8 cellular contexts compared by ENCODE assay signal in the genomic region with DNA sequence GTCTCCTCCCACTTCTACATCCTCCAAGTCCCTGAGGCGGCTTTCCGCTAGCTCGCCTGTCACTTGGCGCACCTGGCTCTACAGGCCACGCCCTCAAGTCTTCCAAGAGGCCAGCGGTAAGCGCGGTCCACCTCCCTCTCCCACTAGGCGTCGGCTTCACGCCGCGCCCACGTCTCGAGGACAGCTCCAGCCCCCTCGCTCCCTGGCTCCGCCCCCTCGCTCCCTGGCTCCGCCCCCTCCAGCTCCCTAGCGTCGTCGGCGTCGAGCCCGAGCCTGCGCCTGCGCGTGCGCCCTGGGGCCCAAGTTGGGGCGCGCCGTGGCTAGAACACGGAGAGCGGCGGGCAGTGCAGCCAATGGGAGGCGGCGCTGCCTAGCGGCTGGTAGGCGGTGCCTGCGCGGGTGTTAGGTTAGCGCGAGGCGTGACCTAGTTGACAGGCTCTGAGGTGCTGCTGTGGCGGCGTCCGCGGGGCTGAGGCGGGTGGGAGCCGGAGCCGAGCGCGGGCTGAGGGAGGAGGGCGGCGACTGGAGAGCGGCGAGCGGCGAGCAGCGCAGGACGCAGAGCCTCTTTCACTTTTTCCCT. TPM values are rescaled to one million over a fixed set of nuclear protein-coding genes. Genes with fewer than 3 reads are reported as not detected.
DNase-seq lines count a peak whose midpoint lies in the region; TF ChIP-seq lines count a peak whose summit lies in the region.

TSS of gene MACROD2 (plus strand) at position 431 of the 580 bp plus-strand sequence.

- peak within 1 kb of the TSS in 1 of 3 experiments; percentile 77; a peak in 1 of 7 replicates for H3K27ac Mint-ChIP-seq in H9
- no peak within 1 kb of the TSS for H3K27ac Mint-ChIP-seq in activated CD4-positive, alpha-beta T cell treated with anti-CD3 and anti-CD28 coated beads, Interleukin-2, amount 10 ng/mL, durations not matched to agents 24 days and 14 days

- H2AFZ ChIP-seq in H9 (ENCODE audit: low read length) = peak within 1 kb of the TSS; percentile 63

- H3K9me3 Mint-ChIP-seq in H9 = peaks cover 0 to 2% of the 10 kb centered on the region in 2 experiments; a peak in 4 of 5 replicates
- peaks cover 12% of the 10 kb centered on the region for H3K9me3 Mint-ChIP-seq in activated CD4-positive, alpha-beta T cell treated with anti-CD3 and anti-CD28 coated beads, Interleukin-2, amount 10 ng/mL, durations not matched to agents 24 days and 14 days

- intact Hi-C loops in activated CD4-positive, alpha-beta T cell treated with anti-CD3 and anti-CD28 coated beads, Interleukin-2, amount 10 ng/mL, durations not matched to agents 24 days and 14 days (cut with micrococcal nuclease) = no loop called here

- peak; percentile 88 for DNase-seq in ACHN
- peak; percentile 99 for DNase-seq in H9
- peak; percentile 99 for DNase-seq in NCI-H2171 treated with DMSO at 0.1 percent for 48 hours (lab: John Stamatoyannopoulos, UW)
- DNase-seq in activated CD4-positive, alpha-beta T cell treated with anti-CD3 and anti-CD28 coated beads, Interleukin-2, amount 10 ng/mL, durations not matched to agents 24 days and 14 days = peak; percentile 74
- peak; percentile 97 for DNase-seq in epithelial cell of esophagus (ENCODE audit: low read depth)
- peak; percentile 95 for DNase-seq in medulla oblongata (ENCODE audit: extremely low spot score)
- peak in 2 of 3 experiments; percentile 12 to 36 for DNase-seq in stimulated activated CD4-positive, alpha-beta T cell treated with anti-CD3 and anti-CD28 coated beads, TNF-alpha, amount 100 ng/mL, for 24 hours (ENCODE audit: low read depth in 3 of 3)
- no peak for DNase-seq in effector CD4-positive, alpha-beta T cell

- no peak within 1 kb of the TSS for H2AK5ac ChIP-seq in H9 (ENCODE audit: insufficient read length, low read length)

- no peak within 1 kb of the TSS for H3K27ac ChIP-seq in H9 (ENCODE audit: insufficient read length, low read depth, low read length)

- H3K4me2 ChIP-seq in H9 (ENCODE audit: insufficient read depth, insufficient read length, low read length) = peak within 1 kb of the TSS; percentile 78

- no peak within 1 kb of the TSS for H3K56ac ChIP-seq in H9 (ENCODE audit: insufficient read length, low read depth, low read length)

- H4K5ac ChIP-seq in H9 (ENCODE audit: insufficient read length, low read depth, low read length) = no peak within 1 kb of the TSS

- no peaks in the 10 kb centered on the region for H3K79me1 ChIP-seq in H9 (ENCODE audit: insufficient read depth, low read depth, low read length, poor library complexity, severe bottlenecking)

- H3K18ac ChIP-seq in H9 (ENCODE audit: insufficient read length, low read depth, low read length) = no peak within 1 kb of the TSS

- H3K9ac ChIP-seq in H9 (ENCODE audit: extremely low read depth, insufficient read length, low read length) = no peak within 1 kb of the TSS

- in situ Hi-C loops in ACHN (cut with HindIII; ENCODE audit: low pct_ligation_motif_present, low pct_unique_long_range_greater_than_20kb, low sequenced_read_pairs) = no loop called here

- no peak within 1 kb of the TSS for H4K91ac ChIP-seq in H9 (ENCODE audit: insufficient read length, low read depth, low read length)

- no peak within 1 kb of the TSS for H2BK12ac ChIP-seq in H9 (ENCODE audit: insufficient read length, low read depth, low read length)

- H3K4ac ChIP-seq in H9 (ENCODE audit: low read depth, low read length) = no peak within 1 kb of the TSS

- no peak within 1 kb of the TSS for H2BK5ac ChIP-seq in H9 (ENCODE audit: insufficient read length, low read length)

- H3K9me3 ChIP-seq in H9 (ENCODE audit: control insufficient read depth, low read depth, low read length) = no peaks in the 10 kb centered on the region

- no peak within 1 kb of the TSS for H2BK20ac ChIP-seq in H9 (ENCODE audit: low read depth, low read length, poor library complexity, severe bottlenecking)

- H3K27me3 ChIP-seq in H9 (ENCODE audit: insufficient read depth, low read length) = no peaks in the 10 kb centered on the region; the same call in 1 of the 2 replicates

- peaks cover 3% of the 10 kb centered on the region for H3K23me2 ChIP-seq in H9 (ENCODE audit: insufficient read length, low read depth, low read length, poor library complexity, severe bottlenecking)

- no peaks in the 10 kb centered on the region for H3K79me2 ChIP-seq in H9 (ENCODE audit: insufficient read depth, low read length)

- H3K4me3 ChIP-seq in epithelial cell of esophagus (ENCODE audit: low read length) = peak within 1 kb of the TSS; percentile 67

- WGBS in H9 (ENCODE audit: extremely low coverage, insufficient read length, low lambda C conversion rate) = no CpG with 5 or more reads among the region's 61 CpGs

- no peak within 1 kb of the TSS for H2BK120ac ChIP-seq in H9 (ENCODE audit: low read depth, low read length, poor library complexity, severe bottlenecking)

- no peak within 1 kb of the TSS for H3K23ac ChIP-seq in H9 (ENCODE audit: insufficient read length, low read depth, low read length)

- H3K4me1 Mint-ChIP-seq in H9 = peaks cover 15 to 18% of the 10 kb centered on the region in 2 experiments
- H3K4me1 Mint-ChIP-seq in activated CD4-positive, alpha-beta T cell treated with anti-CD3 and anti-CD28 coated beads, Interleukin-2, amount 10 ng/mL, durations not matched to agents 24 days and 14 days = no peaks in the 10 kb centered on the region

- no peak within 1 kb of the TSS for H4K8ac ChIP-seq in H9 (replicated peaks; ENCODE audit: insufficient read length, low read depth, low read length)

- H3K14ac ChIP-seq in H9 (ENCODE audit: insufficient read depth, low read length) = no peak within 1 kb of the TSS

- H3K4me3 Mint-ChIP-seq in H9 = peak within 1 kb of the TSS; percentile 87 to 97
- peak within 1 kb of the TSS; percentile 50 for H3K4me3 Mint-ChIP-seq in activated CD4-positive, alpha-beta T cell treated with anti-CD3 and anti-CD28 coated beads, Interleukin-2, amount 10 ng/mL, durations not matched to agents 24 days and 14 days

- peaks cover 0 to 2% (median 0%) of the 10 kb centered on the region in 3 experiments; a peak in 1 of 7 replicates for H3K36me3 Mint-ChIP-seq in H9 (ENCODE audit: insufficient read depth in 1 of 3, low read depth in 3 of 3)
- H3K36me3 Mint-ChIP-seq in activated CD4-positive, alpha-beta T cell treated with anti-CD3 and anti-CD28 coated beads, Interleukin-2, amount 10 ng/mL, durations not matched to agents 24 days and 14 days (ENCODE audit: low read depth) = no peaks in the 10 kb centered on the region

- peaks cover 14% of the 10 kb centered on the region for H3K27me3 Mint-ChIP-seq in H9 (ENCODE audit: low read depth)
- H3K27me3 Mint-ChIP-seq in activated CD4-positive, alpha-beta T cell treated with anti-CD3 and anti-CD28 coated beads, Interleukin-2, amount 10 ng/mL, durations not matched to agents 24 days and 14 days = peaks cover 11% of the 10 kb centered on the region

- H2BK15ac ChIP-seq in H9 (ENCODE audit: low read depth, low read length) = no peak within 1 kb of the TSS

- no peaks in the 10 kb centered on the region for H3K4me1 ChIP-seq in H9 (ENCODE audit: insufficient read depth, low read length)

- no peak for TF ChIP-seq CTCF in H9 (conservative IDR thresholded peaks at IDR 0.05)
- no peak for TF ChIP-seq CTCF in epithelial cell of esophagus (IDR thresholded peaks at IDR 0.05; ENCODE audit: insufficient read depth, low read depth, low read length, missing control alignments)

- H4K20me1 ChIP-seq in H9 (ENCODE audit: control insufficient read depth, insufficient read depth, insufficient read length) = no peaks in the 10 kb centered on the region

- no peak within 1 kb of the TSS for H3T11ph ChIP-seq in H9 (ENCODE audit: low read length)

RNA-seq across cellular contexts. Expression of gene MACROD2, which starts in this region (rescaled TPM):
- 1.6 and 2.0 TPM in 2 replicates for total RNA-seq in H9 (2021)
- total RNA-seq in activated CD4-positive, alpha-beta T cell treated with anti-CD3 and anti-CD28 coated beads, Interleukin-2, amount 10 ng/mL, durations not matched to agents 24 days and 14 days = not detected in 2 replicates

Comparison
In these comparisons a context has a peak if more than half of its experiments do, and no peak if none do; other contexts are left out.
1. Peak in DNase-seq in activated CD4-positive, alpha-beta T cell treated with anti-CD3 and anti-CD28 coated beads, Interleukin-2, amount 10 ng/mL, durations not matched to agents 24 days and 14 days; RNA of the gene not detected or under 1 TPM.